In the genomic region with DNA sequence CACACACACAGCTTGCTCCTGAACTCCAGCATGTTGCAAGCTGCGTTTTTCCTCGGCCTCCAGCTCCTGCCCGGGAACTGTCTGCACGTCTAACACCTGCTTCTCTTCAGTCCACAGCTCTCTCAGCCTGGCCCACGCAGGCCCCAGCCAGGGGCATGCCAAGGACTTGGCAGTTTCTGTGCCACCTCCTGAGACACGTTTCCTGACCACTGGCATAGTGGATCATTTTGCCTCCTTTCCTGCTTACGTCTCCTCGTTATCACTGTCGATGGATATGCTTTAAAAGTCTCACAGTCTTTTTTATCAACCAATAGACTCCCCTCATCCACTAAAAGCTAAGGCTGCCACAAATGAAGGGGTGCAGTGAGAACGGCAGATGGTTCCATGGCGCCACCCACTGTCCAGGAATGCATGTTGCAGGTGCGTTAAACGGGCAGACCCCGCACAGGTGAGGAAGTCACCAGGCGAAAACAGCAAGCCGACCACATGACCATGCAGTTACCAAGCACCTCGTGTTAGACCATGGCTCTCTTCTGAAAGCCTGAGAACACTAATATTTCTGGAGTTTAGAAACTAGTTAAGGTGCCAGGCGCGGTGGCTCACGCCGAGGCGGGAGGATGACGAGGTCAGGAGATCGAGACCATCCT, we compare ENCODE assay signal across 8 cellular contexts. TPM values are rescaled to one million over a fixed set of nuclear protein-coding genes. Genes with fewer than 3 reads are reported as not detected.
DNase-seq lines count a peak whose midpoint lies in the region; ATAC-seq and TF ChIP-seq lines count a peak whose summit lies in the region.

No MANE protein-coding gene starts in this region.

- CTCF ChIA-PET in CD4-positive, alpha-beta T cell (lab: Charles Lee), result interaction anchor here (0.6 to 1.5 kb wide), 5 partner anchors 56 to 98 kb away, joined by 3 to 7 read pairs (median 3); no protein-coding TSS in a partner anchor

- no peaks in the 10 kb centered on the region for H3K4me1 Mint-ChIP-seq in CD4-positive, alpha-beta T cell (ENCODE audit: low read depth)

- H3K4me3 Mint-ChIP-seq in CD4-positive, alpha-beta T cell, result no peak overlapping the region

- H3K36me3 Mint-ChIP-seq in CD4-positive, alpha-beta T cell (ENCODE audit: low read depth), result peaks cover 9% of the 10 kb centered on the region

- intact Hi-C loops in CD4-positive, alpha-beta T cell (cut with DNase I, micrococcal nuclease), result loop anchor here in 1 of 2 experiments (5.0 kb wide), 1 partner anchor 92 kb away; no protein-coding TSS in a partner anchor

- no peak overlapping the region for H3K27ac Mint-ChIP-seq in CD4-positive, alpha-beta T cell

- POLR2A ChIA-PET in CD4-positive, alpha-beta T cell (lab: Charles Lee), result no interaction called here

- H3K27me3 Mint-ChIP-seq in CD4-positive, alpha-beta T cell, result peaks cover 4% of the 10 kb centered on the region

- peak; percentile 51 for TF ChIP-seq CTCF in CD4-positive, alpha-beta T cell (IDR thresholded peaks at IDR 0.05)
- peak; percentile 80 for TF ChIP-seq CTCF in astrocyte of the cerebellum (IDR thresholded peaks at IDR 0.05; ENCODE audit: low read depth, low read length, missing control alignments)

- no peak overlapping the region for H3K27ac ChIP-seq in CD4-positive, alpha-beta T cell (ENCODE audit: low read depth, low read length)

- in situ Hi-C loops in astrocyte of the cerebellum (cut with HindIII; ENCODE audit: low sequenced_read_pairs), result no loop called here

- no peaks in the 10 kb centered on the region for H3K9me3 Mint-ChIP-seq in CD4-positive, alpha-beta T cell

- H3K27me3 ChIP-seq in CD4-positive, alpha-beta T cell (ENCODE audit: control insufficient read depth, insufficient read depth, low read length), result no peaks in the 10 kb centered on the region

- peak; percentile 61 for ATAC-seq in CD4-positive, alpha-beta T cell (ENCODE audit: poor library complexity)
- no peak for ATAC-seq in HG02678 (IDR thresholded peaks at IDR 0.05; ENCODE audit: unreplicated experiment)

- H3K4me3 ChIP-seq in astrocyte of the cerebellum (ENCODE audit: low read depth, low read length), result no peak overlapping the region

- H3K9me3 ChIP-seq in CD4-positive, alpha-beta T cell (ENCODE audit: control insufficient read depth, low read length), result no peaks in the 10 kb centered on the region

- peak; percentile 19 to 56 (median 35) for DNase-seq in CD4-positive, alpha-beta T cell
- DNase-seq in HuH-7 (ENCODE audit: low spot score) (peak; percentile 66), T-helper 2 cell (peak in 4 of 5 experiments; percentile 7 to 47 (median 30)), astrocyte of the cerebellum (ENCODE audit: low read depth) (no peak), inferior parietal cortex (ENCODE audit: extremely low spot score) (peak; percentile 60), OCI-M2 (lab: John Stamatoyannopoulos, UW; ENCODE audit: unreplicated experiment) (no peak)
- peak; percentile 26 to 39 for DNase-seq in stimulated activated CD4-positive, alpha-beta T cell treated with anti-CD3 and anti-CD28 coated beads, Interleukin-1b, Interleukin-23, amount 100 ng/mL, for 4 hours (ENCODE audit: low read depth in 2 of 2)

RNA-seq across cellular contexts. Expression of gene TEAD4, which starts 14.7 kb away (rescaled TPM):
- total RNA-seq in CD4-positive, alpha-beta T cell, result not detected

RNA-seq across cellular contexts. Expression of gene TULP3, which starts 53.8 kb away (rescaled TPM):
- 1 to 10 TPM; 4.2 to 5.5 TPM for total RNA-seq in CD4-positive, alpha-beta T cell

Comparison
In these comparisons a context has a peak if more than half of its experiments do, and no peak if none do; other contexts are left out.
1. DNase-seq: peak in CD4-positive, alpha-beta T cell (10 of 10), HuH-7 (single experiment), T-helper 2 cell (4 of 5), inferior parietal cortex (single experiment) and stimulated activated CD4-positive, alpha-beta T cell treated with anti-CD3 and anti-CD28 coated beads, Interleukin-1b, Interleukin-23, amount 100 ng/mL, for 4 hours (2 of 2); none in astrocyte of the cerebellum (single experiment) and OCI-M2 (single experiment).